8 cellular contexts compared by ENCODE assay signal in the genomic region with DNA sequence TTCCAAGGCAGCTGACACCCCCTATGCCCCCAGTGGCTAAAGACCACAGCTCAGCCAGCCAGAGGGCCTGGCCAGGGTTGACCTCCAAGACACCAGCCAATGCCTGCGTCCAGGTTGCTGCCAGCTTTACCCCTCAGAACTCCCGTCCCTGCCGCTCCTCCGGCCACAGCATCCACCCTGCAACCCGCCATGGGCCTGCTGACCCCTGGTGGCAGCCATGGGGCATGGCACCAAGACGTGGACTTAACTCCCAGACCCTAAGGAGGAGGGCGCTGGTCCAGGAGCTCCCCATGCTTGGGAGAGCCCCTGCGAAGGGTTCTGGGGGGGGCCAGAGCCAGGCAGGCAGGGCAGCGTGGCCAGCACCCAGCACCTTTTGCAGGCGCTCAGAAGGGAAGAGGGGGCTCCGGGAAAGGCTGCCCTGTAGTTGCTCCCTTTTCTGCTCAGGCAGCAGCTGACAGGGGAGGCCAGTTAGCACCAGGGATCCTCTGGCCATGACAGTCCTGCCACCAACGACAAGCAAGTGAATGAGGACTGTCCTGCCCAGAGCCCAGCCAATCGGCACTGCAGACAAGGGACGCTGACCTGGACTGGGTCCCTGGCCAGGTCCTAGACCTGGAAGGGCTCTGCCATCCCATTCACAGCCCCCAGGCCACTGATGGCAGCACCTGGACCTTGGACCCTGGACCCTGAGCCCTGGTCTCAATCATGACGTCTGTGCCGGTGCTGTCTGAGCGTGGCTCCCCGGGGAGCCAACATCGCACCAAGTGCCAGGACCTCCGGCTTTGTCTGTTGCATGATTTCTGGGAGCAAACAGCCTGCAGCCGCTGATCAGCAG.
DNase-seq lines count a peak whose midpoint lies in the region; ATAC-seq and TF ChIP-seq lines count a peak whose summit lies in the region.

No MANE protein-coding gene starts in this region.

- no peaks in the 10 kb centered on the region for H3K9me3 Mint-ChIP-seq in activated T-cell treated with anti-CD3 and anti-CD28 coated beads, Interleukin-2, amount 50 U/mL, for 24 hours

- H3K4me3 ChIP-seq in fibroblast of mammary gland (ENCODE audit: control insufficient read depth, low read depth, low read length) (no peak overlapping the region), neuronal stem cell (ENCODE audit: low read length in 2 of 2) (peak overlapping the region in 1 of 2 donors; percentile 22)

- H3K79me1 ChIP-seq in neuronal stem cell (ENCODE audit: low read depth, low read length): no peaks in the 10 kb centered on the region

- DNase-seq in GM10248 (ENCODE audit: extremely low spot score) (peak; percentile 88), OCI-M1 (lab: John Stamatoyannopoulos, UW) (peak; percentile 73), fibroblast of mammary gland (ENCODE audit: low read depth) (peak; percentile 60), neuronal stem cell (ENCODE audit: low spot score) (peak; percentile 76), stromal cell of bone marrow (ENCODE audit: low read depth) (peak; percentile 14)
- peak; percentile 69 for DNase-seq in activated T-cell treated with anti-CD3 and anti-CD28 coated beads, Interleukin-2, amount 50 U/mL, for 24 hours

- H3K14ac ChIP-seq in neuronal stem cell (ENCODE audit: low read length): no peak overlapping the region

- H3K4ac ChIP-seq in neuronal stem cell (ENCODE audit: low read length): peak overlapping the region; percentile 12

- peak overlapping the region; percentile 78 for H3K18ac ChIP-seq in neuronal stem cell (ENCODE audit: low read length)

- H3K9ac ChIP-seq in neuronal stem cell (ENCODE audit: low read depth, low read length, poor library complexity): peak overlapping the region; percentile 26

- no peak overlapping the region for H2BK5ac ChIP-seq in neuronal stem cell (ENCODE audit: low read length)

- POLR2A ChIA-PET in GM10248 (lab: Yijun Ruan, JAX): no interaction called here

- H3K27me3 Mint-ChIP-seq in activated T-cell treated with anti-CD3 and anti-CD28 coated beads, Interleukin-2, amount 50 U/mL, for 24 hours: peaks cover 23% of the 10 kb centered on the region

- no peaks in the 10 kb centered on the region for H3K36me3 Mint-ChIP-seq in activated T-cell treated with anti-CD3 and anti-CD28 coated beads, Interleukin-2, amount 50 U/mL, for 24 hours (ENCODE audit: low read depth)

- no peak overlapping the region for H3K4me3 Mint-ChIP-seq in activated T-cell treated with anti-CD3 and anti-CD28 coated beads, Interleukin-2, amount 50 U/mL, for 24 hours

- H3K9me3 ChIP-seq in neuronal stem cell (replicated peaks in 1 of 2; ENCODE audit: control insufficient read depth in 2 of 2, insufficient read depth in 1 of 2, low read depth in 1 of 2, low read length in 2 of 2): peaks cover 0 to 6% of the 10 kb centered on the region in 2 donors

- peaks cover 0 to 13% (median 0%) of the 10 kb centered on the region in 3 experiments for H3K27me3 ChIP-seq in neuronal stem cell (ENCODE audit: control insufficient read depth in 3 of 3, insufficient read depth in 3 of 3, low read depth in 1 of 3, low read length in 3 of 3)

- ATAC-seq in HG03460 (IDR thresholded peaks at IDR 0.05; ENCODE audit: unreplicated experiment) (peak; percentile 84), HG03565 (IDR thresholded peaks at IDR 0.05; ENCODE audit: unreplicated experiment) (no peak)

- no CpG with 5 or more reads among the region's 21 CpGs for WGBS in neuronal stem cell (ENCODE audit: extremely low coverage in 2 of 2, insufficient read length in 2 of 2, insufficient replicate concordance in 1 of 2), 2 donors

- no peak overlapping the region for H2BK120ac ChIP-seq in neuronal stem cell (ENCODE audit: low read depth, low read length)

- H4K8ac ChIP-seq in neuronal stem cell (ENCODE audit: low read depth, low read length): no peak overlapping the region

- peak overlapping the region; percentile 60 for H2BK15ac ChIP-seq in neuronal stem cell (ENCODE audit: low read length)

- peak; percentile 97 for TF ChIP-seq CTCF in GM10248 (IDR thresholded peaks at IDR 0.05; ENCODE audit: control extremely low read depth, extremely low read depth, low read depth, missing control alignments)
- peak; percentile 81 for TF ChIP-seq CTCF in fibroblast of mammary gland (conservative IDR thresholded peaks at IDR 0.05; ENCODE audit: control insufficient read depth, insufficient read depth, low read depth, low read length)

- CTCF ChIA-PET in GM10248 (lab: Yijun Ruan, JAX): interaction anchor here (0.7 to 3.5 kb wide), 22 partner anchors 9 to 1839 kb away, joined by 3 to 21 read pairs (median 3); no protein-coding TSS in a partner anchor

- peaks cover 6 to 16% of the 10 kb centered on the region in 2 donors for H3K4me1 ChIP-seq in neuronal stem cell (ENCODE audit: control insufficient read depth in 2 of 2, insufficient read depth in 1 of 2, low read depth in 1 of 2, low read length in 2 of 2)

- H3K27ac ChIP-seq in neuronal stem cell (replicated peaks; ENCODE audit: low read length): no peak overlapping the region

- H2BK12ac ChIP-seq in neuronal stem cell (ENCODE audit: low read length): peak overlapping the region; percentile 42

- H4K91ac ChIP-seq in neuronal stem cell (ENCODE audit: low read depth, low read length, poor library complexity): no peak overlapping the region

- no peak overlapping the region for H3K4me2 ChIP-seq in neuronal stem cell (ENCODE audit: insufficient read depth, low read length, poor library complexity, severe bottlenecking)

- no peaks in the 10 kb centered on the region for H3K4me1 Mint-ChIP-seq in activated T-cell treated with anti-CD3 and anti-CD28 coated beads, Interleukin-2, amount 50 U/mL, for 24 hours (ENCODE audit: low read depth)

- H3K23ac ChIP-seq in neuronal stem cell (ENCODE audit: low read depth, low read length, poor library complexity): peak overlapping the region; percentile 49

- H3K27ac Mint-ChIP-seq in activated T-cell treated with anti-CD3 and anti-CD28 coated beads, Interleukin-2, amount 50 U/mL, for 24 hours: no peak overlapping the region

- H2AK5ac ChIP-seq in neuronal stem cell (ENCODE audit: low read depth, low read length): peak overlapping the region; percentile 89

- H3K36me3 ChIP-seq in neuronal stem cell (replicated peaks in 1 of 2; ENCODE audit: control insufficient read depth in 2 of 2, insufficient read depth in 2 of 2, low read length in 2 of 2): no peaks in the 10 kb centered on the region

- no peak overlapping the region for H2AFZ ChIP-seq in neuronal stem cell (ENCODE audit: low read length)

Comparison
In these comparisons a context has a peak if more than half of its experiments do, and no peak if none do; other contexts are left out.
1. DNase-seq: peak in every context shown above with its lines; median percentile 88 in GM10248; 76 in neuronal stem cell; 73 in OCI-M1; 69 in activated T-cell treated with anti-CD3 and anti-CD28 coated beads, Interleukin-2, amount 50 U/mL, for 24 hours; 60 in fibroblast of mammary gland; 14 in stromal cell of bone marrow.